ENCODE assay signal across 10 cellular contexts in the genomic region with DNA sequence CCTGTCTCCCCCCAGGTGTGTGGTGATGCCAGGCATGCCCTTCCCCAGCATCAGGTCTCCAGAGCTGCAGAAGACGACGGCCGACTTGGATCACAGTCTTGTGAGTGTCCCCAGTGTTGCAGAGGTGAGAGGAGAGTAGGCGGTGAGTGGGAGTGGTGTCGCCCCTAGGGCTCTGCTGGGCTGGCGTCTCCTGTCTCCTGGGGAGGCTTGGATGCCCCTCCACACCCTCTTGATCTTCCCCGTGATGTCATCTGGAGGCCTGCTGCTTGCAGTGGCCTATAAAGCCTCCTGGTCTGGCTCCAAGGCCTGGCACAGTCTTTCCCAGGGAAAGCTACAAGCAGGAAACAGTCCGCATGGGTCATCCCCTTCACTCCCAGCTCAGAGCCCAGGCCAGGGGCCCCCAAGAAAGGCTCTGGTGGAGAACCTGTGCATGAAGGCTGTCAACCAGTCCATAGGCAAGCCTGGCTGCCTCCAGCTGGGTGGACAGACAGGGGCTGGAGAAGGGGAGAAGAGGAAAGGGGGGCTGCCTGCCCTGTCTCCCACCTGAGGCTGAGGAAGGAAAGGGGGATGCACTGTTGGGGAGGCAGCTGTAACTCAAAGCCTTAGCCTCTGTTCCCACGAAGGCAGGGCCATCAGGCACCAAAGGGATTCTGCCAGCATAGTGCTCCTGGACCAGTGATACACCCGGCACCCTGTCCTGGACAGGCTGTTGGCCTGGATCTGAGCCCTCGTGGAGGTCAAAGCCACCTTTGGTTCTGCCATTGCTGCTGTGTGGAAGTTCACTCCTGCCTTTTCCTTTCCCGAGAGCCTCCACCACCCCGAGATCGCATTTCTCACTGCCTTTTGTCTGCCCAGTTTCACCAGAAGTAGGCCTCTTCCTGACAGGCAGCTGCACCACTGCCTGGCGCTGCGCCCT. TPM values are rescaled to one million over a fixed set of nuclear protein-coding genes. Genes with fewer than 3 reads are reported as not detected.
DNase-seq lines count a peak whose midpoint lies in the region; TF ChIP-seq lines count a peak whose summit lies in the region.
"Not testable (repeated sequence)": the region's sequence is repeated elsewhere in the genome, so short reads cannot be mapped to it uniquely, and the experiment has no call there.
"Had no signal": no experiment of that assay in that cellular context is flagged by ENCODE, and none has a peak within 500 bp of the region (broad histone marks: within the 10 kb centered on the region; RNA-seq: fewer than 3 reads in every experiment).

No MANE protein-coding gene starts in this region.

- H3K4me1 Mint-ChIP-seq in brain = peaks cover 18% of the 10 kb centered on the region
- not testable (repeated sequence) for H3K4me1 Mint-ChIP-seq in endothelial cell (ENCODE audit: unreplicated experiment)
- H3K4me1 Mint-ChIP-seq in nephron = peaks cover 10% of the 10 kb centered on the region

- POLR2A ChIA-PET in AG04450 (lab: Yijun Ruan, JAX); HEK293 (lab: Yijun Ruan, JAX): not testable (repeated sequence)

- not testable (repeated sequence) for DNase-seq in AG04450 (ENCODE audit: low read depth, low spot score); endothelial cell (ENCODE audit: low spot score)
- DNase-seq in iPS-NIHi7 (ENCODE audit: extremely low spot score) = peak; percentile 9

- H3K4me1 ChIP-seq in HEK293 (ENCODE audit: control insufficient read depth, insufficient read depth, low read length) = not testable (repeated sequence)
- peaks cover 7 to 19% (median 11%) of the 10 kb centered on the region in 3 donors for H3K4me1 ChIP-seq in skeletal muscle tissue (ENCODE audit: control insufficient read depth in 3 of 3, insufficient read depth in 3 of 3, low read length in 3 of 3)

- H3K27ac ChIP-seq in AG04450 (ENCODE audit: low read depth, low read length) (peak overlapping the region; percentile 2), VCaP (peak overlapping the region; percentile 21; the same call in 1 of the 2 replicates), skeletal muscle tissue (ENCODE audit: low read depth, low read length) (peak overlapping the region; percentile 65)
- not testable (repeated sequence) for H3K27ac ChIP-seq in HEK293 (ENCODE audit: extremely low read depth, low read depth, low read length)

- H3K36me3 Mint-ChIP-seq in brain; endothelial cell (ENCODE audit: low read depth, unreplicated experiment); nephron (ENCODE audit: low read depth): not testable (repeated sequence)

- peak overlapping the region; percentile 71 to 91 (median 78) for H3K27ac Mint-ChIP-seq in brain
- H3K27ac Mint-ChIP-seq in endothelial cell (ENCODE audit: unreplicated experiment) = not testable (repeated sequence)
- H3K27ac Mint-ChIP-seq in nephron = peak overlapping the region in 2 of 3 experiments; percentile 75 to 77

- not testable (repeated sequence) for H3K36me3 ChIP-seq in HEK293 (ENCODE audit: control insufficient read depth in 2 of 2, insufficient read depth in 1 of 2, low read length in 2 of 2); skeletal muscle tissue (ENCODE audit: control insufficient read depth in 3 of 3, insufficient read depth in 3 of 3, low read length in 3 of 3)

- H3K4me3 Mint-ChIP-seq in brain (peak overlapping the region in 2 of 5 experiments; percentile 15 to 52), endothelial cell (ENCODE audit: unreplicated experiment) (peak overlapping the region; percentile 65), nephron (peak overlapping the region in 1 of 3 experiments; percentile 31)

- H3K9ac ChIP-seq in skeletal muscle tissue (ENCODE audit: low read depth in 1 of 3, low read length in 3 of 3) = not testable (repeated sequence)

- H3K9me3 Mint-ChIP-seq in brain; endothelial cell (ENCODE audit: unreplicated experiment); nephron: not testable (repeated sequence)

- H3K4me3 ChIP-seq in AG04450 (ENCODE audit: low read depth, low read length); HEK293 (ENCODE audit: low read depth, low read length); skeletal muscle tissue (ENCODE audit: low read length in 3 of 3): not testable (repeated sequence)

- not testable (repeated sequence) for TF ChIP-seq CTCF in AG04450 (IDR thresholded peaks at IDR 0.05; ENCODE audit: low read depth, low read length); HEK293 (tag by site-specific recombination; IDR thresholded peaks at IDR 0.05); VCaP (conservative IDR thresholded peaks at IDR 0.05); brain (conservative IDR thresholded peaks at IDR 0.05); endothelial cell (IDR thresholded peaks at IDR 0.05; ENCODE audit: unreplicated experiment); nephron (IDR thresholded peaks at IDR 0.05; ENCODE audit: unreplicated experiment in 3 of 3)

- H3K27me3 Mint-ChIP-seq in brain; endothelial cell (ENCODE audit: unreplicated experiment); nephron (ENCODE audit: low read depth): not testable (repeated sequence)

- H3K27me3 ChIP-seq in AG04450 (ENCODE audit: control insufficient read depth, insufficient read depth, low read length); skeletal muscle tissue (ENCODE audit: control insufficient read depth in 3 of 3, insufficient read depth in 3 of 3, low read length in 3 of 3): not testable (repeated sequence)

- CTCF ChIA-PET in AG04450 (lab: Charles Lee); HEK293 (lab: Yijun Ruan, JAX): not testable (repeated sequence)

- not testable (repeated sequence) for H3K9me3 ChIP-seq in AG04450 (ENCODE audit: control insufficient read depth, insufficient read depth, low read length); HEK293 (ENCODE audit: control insufficient read depth, insufficient read depth, low read depth, low read length); skeletal muscle tissue (ENCODE audit: control insufficient read depth in 3 of 3, low read length in 3 of 3)

TF ChIP-seq in HEK293, 187 proteins besides CTCF, POLR2A, EP300 and RAD21:
- peak; percentile 28; the same call in 1 of the 2 replicates for TF ChIP-seq EGR2 (tag by site-specific recombination; IDR thresholded peaks at IDR 0.05; ENCODE audit: low read depth)
- TF ChIP-seq ZFHX2 (tag by site-specific recombination; conservative IDR thresholded peaks at IDR 0.05) = peak; percentile 51; the same call in 1 of the 2 replicates

RNA-seq across cellular contexts. Expression of a gene that starts 53.6 kb away (rescaled TPM):
- polyA plus RNA-seq in AG04450 (2011; rRNA removed) (0.47 and 0.71 TPM in 2 replicates), brain (ENCODE audit: insufficient read depth, low read depth, low replicate concordance) (38.6 TPM)
- 0.52 and 0.74 TPM in 2 replicates for polyA minus RNA-seq in AG04450 (2011; rRNA and poly(A)+ RNA removed)
- total RNA-seq in endothelial cell (ENCODE audit: unreplicated experiment) (13.2 TPM), skeletal muscle tissue (1.0 TPM)
- total RNA-seq: A172, NCI-H460 had no signal
